ENCODE assay signal across 1 cellular context in genomic region chr9:20732118-20732517, GRCh38.
TF ChIP-seq lines count a peak whose summit lies in the region.

No MANE protein-coding gene starts in this region.

TF ChIP-seq in SK-N-SH treated with all-trans-retinoic acid at 6 μM for 48 hours, 23 proteins besides CTCF, POLR2A, EP300 and RAD21 (continued from another document):
- TF ChIP-seq TSHZ2 (CRISPR knock-in tag; IDR thresholded peaks at IDR 0.05), result no peak
- no peak for TF ChIP-seq CREB5 (CRISPR knock-in tag; IDR thresholded peaks at IDR 0.05; ENCODE audit: low read depth)
- no peak for TF ChIP-seq GLIS3 (CRISPR knock-in tag; IDR thresholded peaks at IDR 0.05)
- no peak for TF ChIP-seq POU6F1 (CRISPR knock-in tag; IDR thresholded peaks at IDR 0.05; ENCODE audit: borderline replicate concordance, low read depth)
TF ChIP-seq in SK-N-SH treated with all-trans-retinoic acid at 6 μM for 48 hours: peak in this region for 0.
